Comparison of ENCODE assay signal across 1 cellular context in the genomic region with DNA sequence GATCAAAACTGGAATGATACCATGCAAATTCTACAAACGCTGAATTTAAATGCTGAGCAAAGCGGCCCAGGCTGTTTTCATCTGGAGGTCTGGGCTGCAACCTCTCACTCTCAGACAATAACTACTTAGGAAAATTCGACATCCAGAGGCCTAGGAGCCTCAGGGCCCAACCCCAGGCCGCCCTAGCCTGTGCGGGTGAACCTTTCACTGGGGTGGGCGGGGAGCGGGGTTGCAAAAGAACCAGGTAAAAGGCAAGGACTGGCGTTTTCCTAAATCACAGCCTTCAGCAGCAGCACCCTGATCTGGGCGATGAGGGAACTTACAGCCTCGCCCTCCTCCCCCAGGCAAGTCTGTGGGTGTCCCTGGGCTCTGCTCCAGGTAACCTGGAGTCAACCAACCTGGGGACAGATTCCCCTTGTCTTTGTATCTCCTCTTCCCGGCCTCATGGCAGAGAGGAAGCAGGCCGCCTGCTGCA.
TF ChIP-seq lines count a peak whose summit lies in the region.

No MANE protein-coding gene starts in this region.

TF ChIP-seq in WTC11, 78 proteins besides CTCF, POLR2A, EP300 and RAD21 (continued from another document):
- TF ChIP-seq, protein P1, sequence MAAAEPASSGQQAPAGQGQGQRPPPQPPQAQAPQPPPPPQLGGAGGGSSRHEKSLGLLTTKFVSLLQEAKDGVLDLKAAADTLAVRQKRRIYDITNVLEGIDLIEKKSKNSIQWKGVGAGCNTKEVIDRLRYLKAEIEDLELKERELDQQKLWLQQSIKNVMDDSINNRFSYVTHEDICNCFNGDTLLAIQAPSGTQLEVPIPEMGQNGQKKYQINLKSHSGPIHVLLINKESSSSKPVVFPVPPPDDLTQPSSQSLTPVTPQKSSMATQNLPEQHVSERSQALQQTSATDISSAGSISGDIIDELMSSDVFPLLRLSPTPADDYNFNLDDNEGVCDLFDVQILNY (CRISPR knock-in tag; IDR thresholded peaks at IDR 0.05): no peak
- no peak for TF ChIP-seq ELF4 (CRISPR knock-in tag; IDR thresholded peaks at IDR 0.05; ENCODE audit: low read depth)
- no peak for TF ChIP-seq ERG (CRISPR knock-in tag; IDR thresholded peaks at IDR 0.05)
- TF ChIP-seq GTF2I (CRISPR knock-in tag; conservative IDR thresholded peaks at IDR 0.05): no peak
- TF ChIP-seq, protein P2, sequence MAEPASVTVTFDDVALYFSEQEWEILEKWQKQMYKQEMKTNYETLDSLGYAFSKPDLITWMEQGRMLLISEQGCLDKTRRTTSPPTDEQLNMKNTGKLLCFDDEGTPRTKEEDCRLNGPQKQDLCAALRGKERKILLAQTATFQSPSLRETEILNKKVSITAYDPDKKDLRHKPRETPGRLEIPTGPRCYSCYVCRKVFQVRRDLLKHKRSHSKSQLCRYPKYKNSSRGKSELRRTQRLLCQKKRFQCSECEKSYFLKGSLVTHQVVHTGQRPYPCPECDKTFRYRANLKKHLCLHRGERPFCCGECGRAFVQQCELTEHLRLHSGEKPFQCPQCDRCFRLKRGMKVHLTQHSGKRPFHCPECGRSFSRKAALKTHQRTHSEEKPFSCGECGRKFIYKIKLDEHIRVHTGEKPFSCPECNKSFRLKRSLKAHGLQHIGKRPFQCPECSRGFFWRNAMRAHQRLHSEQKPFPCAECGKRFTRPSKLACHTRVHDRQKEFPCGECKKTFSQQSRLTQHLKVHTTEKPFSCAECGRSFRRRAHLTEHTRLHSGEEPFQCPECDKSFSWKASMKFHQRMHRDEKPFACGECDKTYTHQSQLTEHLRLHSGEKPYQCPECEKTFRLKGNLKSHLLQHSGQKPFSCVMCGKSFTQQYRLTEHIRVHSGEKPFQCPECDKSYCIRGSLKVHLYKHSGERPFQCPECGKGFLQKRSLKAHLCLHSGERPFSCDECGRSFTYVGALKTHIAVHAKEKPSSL (CRISPR knock-in tag; conservative IDR thresholded peaks at IDR 0.05): no peak
- TF ChIP-seq TCF7 (CRISPR knock-in tag; IDR thresholded peaks at IDR 0.05; ENCODE audit: low read depth): no peak
- no peak for TF ChIP-seq E2F4 (CRISPR knock-in tag; IDR thresholded peaks at IDR 0.05; ENCODE audit: borderline replicate concordance, low read depth)
- TF ChIP-seq, protein P3, sequence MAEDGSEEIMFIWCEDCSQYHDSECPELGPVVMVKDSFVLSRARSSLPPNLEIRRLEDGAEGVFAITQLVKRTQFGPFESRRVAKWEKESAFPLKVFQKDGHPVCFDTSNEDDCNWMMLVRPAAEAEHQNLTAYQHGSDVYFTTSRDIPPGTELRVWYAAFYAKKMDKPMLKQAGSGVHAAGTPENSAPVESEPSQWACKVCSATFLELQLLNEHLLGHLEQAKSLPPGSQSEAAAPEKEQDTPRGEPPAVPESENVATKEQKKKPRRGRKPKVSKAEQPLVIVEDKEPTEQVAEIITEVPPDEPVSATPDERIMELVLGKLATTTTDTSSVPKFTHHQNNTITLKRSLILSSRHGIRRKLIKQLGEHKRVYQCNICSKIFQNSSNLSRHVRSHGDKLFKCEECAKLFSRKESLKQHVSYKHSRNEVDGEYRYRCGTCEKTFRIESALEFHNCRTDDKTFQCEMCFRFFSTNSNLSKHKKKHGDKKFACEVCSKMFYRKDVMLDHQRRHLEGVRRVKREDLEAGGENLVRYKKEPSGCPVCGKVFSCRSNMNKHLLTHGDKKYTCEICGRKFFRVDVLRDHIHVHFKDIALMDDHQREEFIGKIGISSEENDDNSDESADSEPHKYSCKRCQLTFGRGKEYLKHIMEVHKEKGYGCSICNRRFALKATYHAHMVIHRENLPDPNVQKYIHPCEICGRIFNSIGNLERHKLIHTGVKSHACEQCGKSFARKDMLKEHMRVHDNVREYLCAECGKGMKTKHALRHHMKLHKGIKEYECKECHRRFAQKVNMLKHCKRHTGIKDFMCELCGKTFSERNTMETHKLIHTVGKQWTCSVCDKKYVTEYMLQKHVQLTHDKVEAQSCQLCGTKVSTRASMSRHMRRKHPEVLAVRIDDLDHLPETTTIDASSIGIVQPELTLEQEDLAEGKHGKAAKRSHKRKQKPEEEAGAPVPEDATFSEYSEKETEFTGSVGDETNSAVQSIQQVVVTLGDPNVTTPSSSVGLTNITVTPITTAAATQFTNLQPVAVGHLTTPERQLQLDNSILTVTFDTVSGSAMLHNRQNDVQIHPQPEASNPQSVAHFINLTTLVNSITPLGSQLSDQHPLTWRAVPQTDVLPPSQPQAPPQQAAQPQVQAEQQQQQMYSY (CRISPR knock-in tag; IDR thresholded peaks at IDR 0.05): no peak
- no peak for TF ChIP-seq HMGA2 (CRISPR knock-in tag; IDR thresholded peaks at IDR 0.05)
- no peak for TF ChIP-seq SP1 (CRISPR knock-in tag; conservative IDR thresholded peaks at IDR 0.05)
- no peak for TF ChIP-seq MXD4 (CRISPR knock-in tag; IDR thresholded peaks at IDR 0.05; ENCODE audit: borderline replicate concordance)
- no peak for TF ChIP-seq ZBTB21 (CRISPR knock-in tag; IDR thresholded peaks at IDR 0.05; ENCODE audit: borderline replicate concordance)
- no peak for TF ChIP-seq PRRX2 (CRISPR knock-in tag; IDR thresholded peaks at IDR 0.05)
- no peak for TF ChIP-seq ZNF671 (CRISPR knock-in tag; IDR thresholded peaks at IDR 0.05)
- TF ChIP-seq KAT7 (CRISPR knock-in tag; IDR thresholded peaks at IDR 0.05; ENCODE audit: borderline replicate concordance): no peak
